18 cellular contexts compared by ENCODE assay signal in genomic region chr19:13028027-13028426, GRCh38. TPM values are rescaled to one million over a fixed set of nuclear protein-coding genes. Genes with fewer than 3 reads are reported as not detected.
DNase-seq lines count a peak whose midpoint lies in the region; ATAC-seq and TF ChIP-seq lines count a peak whose summit lies in the region.
"Had no signal": no experiment of that assay in that cellular context is flagged by ENCODE, and none has a peak within 500 bp of the region (broad histone marks: within the 10 kb centered on the region; RNA-seq: fewer than 3 reads in every experiment).

No MANE protein-coding gene starts in this region.

- POLR2A ChIA-PET in SK-N-SH (lab: Yijun Ruan, JAX): no interaction called here

- WGBS in SK-N-SH (ENCODE audit: low lambda C conversion rate): 83% methylated on average over 3 of the region's 3 CpGs
- WGBS in psoas muscle, 3 donors: 41 to 66% (median 43%) methylated on average over 3 of the region's 3 CpGs

- H3K9me2 ChIP-seq in SK-N-SH: no peaks in the 10 kb centered on the region

- H3K27me3 ChIP-seq in SK-N-SH (ENCODE audit: insufficient read depth): no peaks in the 10 kb centered on the region
- H3K27me3 ChIP-seq in psoas muscle (ENCODE audit: insufficient read depth in 3 of 3, low read length in 2 of 3): no peaks in the 10 kb centered on the region
- H3K27me3 ChIP-seq in uterus: no peaks in the 10 kb centered on the region
- H3K27me3 ChIP-seq: foreskin keratinocyte had no signal

- CTCF ChIA-PET in SK-N-SH (lab: Yijun Ruan, JAX): interaction anchor here (0.9 to 8.6 kb wide), 11 partner anchors 10 to 66 kb away, joined by 3 to 167 read pairs (median 11); no protein-coding TSS in a partner anchor

- intact Hi-C loops in psoas muscle (cut with DNase I): loop anchor here in 1 of 2 donors (5.0 kb wide), 1 partner anchor 34 kb away; no protein-coding TSS in a partner anchor
- intact Hi-C loops in uterus (cut with DNase I; ENCODE audit: low total_unique reads): no loop called here

- peak overlapping the region; percentile 80 for H3K4me2 ChIP-seq in SK-N-SH

- no peaks in the 10 kb centered on the region; the same call in 1 of the 2 replicates for H4K20me1 ChIP-seq in SK-N-SH (ENCODE audit: insufficient read depth)

- TF ChIP-seq CTCF in SK-N-SH (IDR thresholded peaks at IDR 0.05) (no peak), psoas muscle (IDR thresholded peaks at IDR 0.05) (no peak), uterus (IDR thresholded peaks at IDR 0.05) (no peak)

- DNase-seq in SK-N-SH (no peak), epithelial cell of prostate (ENCODE audit: low read depth, low spot score) (no peak), psoas muscle (no peak), uterus (no peak)
- DNase-seq in stimulated activated CD4-positive, alpha-beta T cell treated with anti-CD3 and anti-CD28 coated beads, Interleukin-12 subunit alpha, Interleukin-12 subunit beta, amount 100 ng/mL, for 4 hours: no peak
- DNase-seq in stimulated activated naive CD8-positive, alpha-beta T cell treated with anti-CD3 and anti-CD28 coated beads, Interleukin-15, Interleukin-2, amounts not matched to agents 100 U/mL and 50 U/mL, for 24 hours: no peak
- DNase-seq: CD4-positive, alpha-beta memory T cell; effector memory CD4-positive, alpha-beta T cell; foreskin keratinocyte; naive thymus-derived CD4-positive, alpha-beta T cell; NCI-H1436 treated with DMSO at 0.1 percent for 48 hours; stimulated activated CD4-positive, alpha-beta T cell treated with anti-CD3 and anti-CD28 coated beads, Interleukin-15, amount 100 ng/mL, for 24 hours; T-helper 17 cell had no signal

- H3K9me3 ChIP-seq in SK-N-SH: no peaks in the 10 kb centered on the region
- no peaks in the 10 kb centered on the region for H3K9me3 ChIP-seq in psoas muscle
- H3K9me3 ChIP-seq in uterus: no peaks in the 10 kb centered on the region
- H3K9me3 ChIP-seq: HAP-1 had no signal

- H3K79me2 ChIP-seq in SK-N-SH (ENCODE audit: insufficient read depth): peaks cover 70% of the 10 kb centered on the region

- TF ChIP-seq RAD21 in SK-N-SH (IDR thresholded peaks at IDR 0.05; ENCODE audit: low read length): no peak

- no peak for TF ChIP-seq POLR2A in uterus (IDR thresholded peaks at IDR 0.05)

- ATAC-seq in SK-N-SH treated with all-trans-retinoic acid at 6 μM for 48 hours (no peak), psoas muscle (no peak), GM21529 (IDR thresholded peaks at IDR 0.05; ENCODE audit: unreplicated experiment) (no peak)
- ATAC-seq in stimulated activated naive CD8-positive, alpha-beta T cell treated with anti-CD3 and anti-CD28 coated beads, Interleukin-15, Interleukin-2, amounts not matched to agents 100 U/mL and 50 U/mL, for 24 hours: no peak
- ATAC-seq: foreskin keratinocyte; naive thymus-derived CD4-positive, alpha-beta T cell; T-helper 17 cell had no signal

- H3K36me3 ChIP-seq in SK-N-SH (replicated peaks in 1 of 2; ENCODE audit: control insufficient read depth in 1 of 2, insufficient read depth in 2 of 2, low read length in 1 of 2) (peaks cover 3 to 27% of the 10 kb centered on the region in 2 experiments), psoas muscle (ENCODE audit: insufficient read depth in 1 of 2, low read depth in 1 of 2) (peaks cover 0 to 17% of the 10 kb centered on the region in 2 donors), uterus (no peaks in the 10 kb centered on the region)
- H3K36me3 ChIP-seq: HAP-1 had no signal

- H3K4me3 ChIP-seq in SK-N-SH (ENCODE audit: low read depth in 2 of 2, low read length in 1 of 2): no peak overlapping the region
- peak overlapping the region; percentile 64 for H3K4me3 ChIP-seq in psoas muscle
- no peak overlapping the region for H3K4me3 ChIP-seq in uterus
- H3K4me3 ChIP-seq: HAP-1 had no signal

- no peak overlapping the region for H3K9ac ChIP-seq in SK-N-SH

- H3K4me1 ChIP-seq in SK-N-SH (ENCODE audit: control insufficient read depth in 1 of 2, insufficient read depth in 2 of 2, low read depth in 1 of 2, low read length in 1 of 2) (peaks cover 24 to 40% of the 10 kb centered on the region in 2 experiments; a peak in 3 of 4 replicates), psoas muscle (peaks cover 94% of the 10 kb centered on the region), uterus (peaks cover 6 to 22% of the 10 kb centered on the region in 2 donors)

- no peak for TF ChIP-seq EP300 in SK-N-SH (IDR thresholded peaks at IDR 0.05; ENCODE audit: borderline replicate concordance in 1 of 2, low read depth in 1 of 2, low read length in 1 of 2)

- H3F3A ChIP-seq in SK-N-SH (replicated peaks; ENCODE audit: insufficient read depth): no peaks in the 10 kb centered on the region

- H3K27ac ChIP-seq in SK-N-SH (ENCODE audit: low read depth in 2 of 2, low read length in 1 of 2) (no peak overlapping the region), epithelial cell of prostate (peak overlapping the region; percentile 81), psoas muscle (peak overlapping the region; percentile 99), uterus (peak overlapping the region; percentile 95 to 99)
- H3K27ac ChIP-seq: foreskin keratinocyte had no signal

- no peak overlapping the region for H2AFZ ChIP-seq in SK-N-SH (ENCODE audit: low read depth)

TF ChIP-seq in SK-N-SH, 30 proteins besides CTCF, POLR2A, EP300 and RAD21 (continues in another document):
- TF ChIP-seq YY1 (IDR thresholded peaks at IDR 0.05; ENCODE audit: low read depth): no peak
- no peak for TF ChIP-seq JUND (IDR thresholded peaks at IDR 0.05)
- no peak for TF ChIP-seq GABPA (IDR thresholded peaks at IDR 0.05; ENCODE audit: low read depth)
- TF ChIP-seq FOSL2 (IDR thresholded peaks at IDR 0.05; ENCODE audit: borderline replicate concordance, low read depth): no peak
- TF ChIP-seq, protein P1, sequence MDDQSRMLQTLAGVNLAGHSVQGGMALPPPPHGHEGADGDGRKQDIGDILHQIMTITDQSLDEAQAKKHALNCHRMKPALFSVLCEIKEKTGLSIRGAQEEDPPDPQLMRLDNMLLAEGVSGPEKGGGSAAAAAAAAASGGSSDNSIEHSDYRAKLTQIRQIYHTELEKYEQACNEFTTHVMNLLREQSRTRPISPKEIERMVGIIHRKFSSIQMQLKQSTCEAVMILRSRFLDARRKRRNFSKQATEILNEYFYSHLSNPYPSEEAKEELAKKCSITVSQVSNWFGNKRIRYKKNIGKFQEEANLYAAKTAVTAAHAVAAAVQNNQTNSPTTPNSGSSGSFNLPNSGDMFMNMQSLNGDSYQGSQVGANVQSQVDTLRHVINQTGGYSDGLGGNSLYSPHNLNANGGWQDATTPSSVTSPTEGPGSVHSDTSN (IDR thresholded peaks at IDR 0.05): no peak
- TF ChIP-seq TEAD4 (IDR thresholded peaks at IDR 0.05; ENCODE audit: borderline replicate concordance, insufficient read depth): no peak
- no peak for TF ChIP-seq NFIC (IDR thresholded peaks at IDR 0.05; ENCODE audit: borderline replicate concordance)
- no peak for TF ChIP-seq RFX5 (IDR thresholded peaks at IDR 0.05; ENCODE audit: low read length)
- no peak for TF ChIP-seq NRF1 (IDR thresholded peaks at IDR 0.05; ENCODE audit: low read depth, low read length)

TF ChIP-seq in SK-N-SH treated with all-trans-retinoic acid at 6 μM for 48 hours, 23 proteins besides CTCF, POLR2A, EP300 and RAD21:
- TF ChIP-seq CREB5 (CRISPR knock-in tag; IDR thresholded peaks at IDR 0.05; ENCODE audit: low read depth) (no peak), ZFP30 (CRISPR knock-in tag; IDR thresholded peaks at IDR 0.05) (no peak), SNAI2 (CRISPR knock-in tag; IDR thresholded peaks at IDR 0.05) (no peak), ZNF565 (CRISPR knock-in tag; conservative IDR thresholded peaks at IDR 0.05; ENCODE audit: low read depth) (no peak), TCF4 (CRISPR knock-in tag; IDR thresholded peaks at IDR 0.05; ENCODE audit: borderline replicate concordance) (no peak)

RNA-seq across cellular contexts. Expression of gene NFIX, which starts 32.8 kb away (rescaled TPM):
- polyA plus RNA-seq in SK-N-SH (2012; rRNA removed): 5.1 and 14.8 TPM in 2 replicates
- 9.1 and 13.3 TPM in 2 replicates for polyA plus RNA-seq in SK-N-SH (2012; cell fraction: cytosol; rRNA removed)
- 14.0 and 14.9 TPM in 2 replicates for polyA plus RNA-seq in SK-N-SH (2012; cell fraction: nucleus; rRNA removed)
- 100 to 1,000 TPM; 220 to 347 (median 268) TPM for total RNA-seq in psoas muscle
- polyA plus RNA-seq in psoas muscle: 100 to 1,000 TPM in 1 of 3 donors, 10 to 100 TPM in 2; 22.2 to 158 (median 43.8) TPM
- 100 to 1,000 TPM in 2 of 4 donors, 10 to 100 TPM in 2; 27.4 to 381 (median 78.4) TPM for total RNA-seq in uterus

RNA-seq across cellular contexts. Expression of gene DAND5, which starts 58.7 kb away (rescaled TPM):
- 1.0 and 1.6 TPM in 2 replicates for polyA plus RNA-seq in SK-N-SH (2012; rRNA removed)
- 0.95 and 1.0 TPM in 2 replicates for polyA plus RNA-seq in SK-N-SH (2012; cell fraction: cytosol; rRNA removed)
- 1.4 and 3.0 TPM in 2 replicates for polyA plus RNA-seq in SK-N-SH (2012; cell fraction: nucleus; rRNA removed)
- total RNA-seq in psoas muscle: under 1 TPM in 1 of 4 donors, not detected in 3; 0.26 TPM
- not detected for polyA plus RNA-seq in psoas muscle
- under 1 TPM in 1 of 4 donors, not detected in 3; 0.14 TPM for total RNA-seq in uterus
- total RNA-seq: bronchial epithelial cell; CD4-positive, alpha-beta memory T cell; LHCN-M2; naive thymus-derived CD4-positive, alpha-beta T cell; T-helper 17 cell had no signal
- polyA plus RNA-seq: CD4-positive, alpha-beta memory T cell; naive thymus-derived CD4-positive, alpha-beta T cell had no signal

Comparison
In these comparisons a context has a peak if more than half of its experiments do, and no peak if none do; other contexts are left out.
1. H3K27ac ChIP-seq: peak in epithelial cell of prostate (single experiment), psoas muscle (single experiment) and uterus (2 of 2); none in SK-N-SH (0 of 2).